23 cellular contexts compared by ENCODE assay signal in the genomic region with DNA sequence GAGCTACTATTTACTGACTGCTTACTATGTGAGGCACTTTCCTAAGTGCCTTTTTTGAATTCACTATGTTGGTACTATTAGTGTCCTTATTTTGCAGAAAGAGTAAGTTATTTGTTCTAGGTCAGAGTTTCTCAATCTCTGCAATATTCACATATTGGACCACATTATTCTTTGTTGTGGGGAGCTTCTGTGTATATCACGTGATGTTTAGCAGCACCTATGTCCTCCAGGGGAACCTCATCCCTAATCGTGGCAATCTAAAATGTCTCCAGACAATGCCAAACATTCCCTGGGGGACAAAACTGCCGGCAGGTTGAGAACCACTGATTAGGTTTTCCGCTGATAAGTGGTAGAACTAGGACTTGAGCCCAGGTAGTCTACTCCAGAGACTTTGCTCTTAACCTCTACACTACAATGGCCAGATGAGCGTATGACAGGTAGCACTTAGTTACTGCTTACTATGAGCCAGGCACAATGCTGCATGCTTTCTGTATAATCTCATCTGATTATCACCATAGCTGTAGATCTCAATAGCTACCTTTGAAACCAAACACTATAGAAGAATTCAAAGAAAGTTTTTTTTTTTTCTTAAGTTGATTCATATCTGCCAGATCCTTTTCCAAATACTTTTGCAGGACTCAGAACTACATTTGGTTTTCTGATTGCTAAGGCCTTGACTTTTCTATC. TPM values are rescaled to one million over a fixed set of nuclear protein-coding genes. Genes with fewer than 3 reads are reported as not detected.
A peak's percentile ranks its signal among the peaks of the same experiment; 100 is the strongest.
DNase-seq lines count a peak whose midpoint lies in the region; ATAC-seq and TF ChIP-seq lines count a peak whose summit lies in the region.
"Had no signal": no experiment of that assay in that cellular context is flagged by ENCODE, and none has a peak within 500 bp of the region (broad histone marks: within the 10 kb centered on the region; RNA-seq: fewer than 3 reads in every experiment).

No MANE protein-coding gene starts in this region.

- H3K27ac ChIP-seq in CD4-positive, alpha-beta T cell (ENCODE audit: low read depth, low read length): no peak overlapping the region
- H3K27ac ChIP-seq in effector memory CD4-positive, alpha-beta T cell (ENCODE audit: insufficient read depth, low read length, poor library complexity, severe bottlenecking): peak overlapping the region; percentile 12
- H3K27ac ChIP-seq: vagina had no signal

- no peak for DNase-seq in activated CD4-positive, alpha-beta T cell treated with anti-CD3 and anti-CD28 coated beads for 36 hours
- DNase-seq in activated CD4-positive, alpha-beta T cell treated with anti-CD3 and anti-CD28 coated beads, Interleukin-2, amount 50 U/mL, for 1 hour: no peak
- DNase-seq in CD4-positive, alpha-beta T cell: no peak
- no peak for DNase-seq in activated CD8-positive, alpha-beta T cell treated with anti-CD3 and anti-CD28 coated beads for 36 hours
- no peak for DNase-seq in effector memory CD4-positive, alpha-beta T cell
- DNase-seq in AG08396 (ENCODE audit: low spot score): no peak
- no peak for DNase-seq in A172 (ENCODE audit: low spot score)
- no peak for DNase-seq in iPS-NIHi11 (ENCODE audit: low spot score)
- DNase-seq: activated CD4-positive, alpha-beta T cell treated with anti-CD3 and anti-CD28 coated beads, Interleukin-2, amount 50 U/mL, for 48 hours; GOT3; NCI-H1417 treated with DMSO at 0.1 percent for 48 hours; NCI-H446 treated with DMSO at 0.1 percent for 48 hours; PC-3; posterior cingulate gyrus; right cardiac atrium; SK-N-SH; stimulated activated CD4-positive, alpha-beta T cell treated with anti-CD3 and anti-CD28 coated beads, Interleukin-4, amount 100 ng/mL, for 1 hour had no signal

- TF ChIP-seq CTCF in CD4-positive, alpha-beta T cell (IDR thresholded peaks at IDR 0.05): no peak
- TF ChIP-seq CTCF in activated CD8-positive, alpha-beta T cell treated with anti-CD3 and anti-CD28 coated beads for 36 hours (IDR thresholded peaks at IDR 0.05): no peak

- H3K9me3 Mint-ChIP-seq in activated CD4-positive, alpha-beta T cell treated with anti-CD3 and anti-CD28 coated beads for 36 hours (ENCODE audit: low read depth): no peaks in the 10 kb centered on the region
- H3K9me3 Mint-ChIP-seq in CD4-positive, alpha-beta T cell: no peaks in the 10 kb centered on the region
- H3K9me3 Mint-ChIP-seq in activated CD8-positive, alpha-beta T cell treated with anti-CD3 and anti-CD28 coated beads for 36 hours: no peaks in the 10 kb centered on the region
- H3K9me3 Mint-ChIP-seq: memory B cell; stimulated activated memory B cell treated with anti-CD40 and anti-IgM and Interleukin-4, amounts not matched to agents 10 μg/mL and 1 μg/mL and 100 μg/mL, for 72 hours had no signal

- H3K36me3 ChIP-seq in effector memory CD4-positive, alpha-beta T cell (ENCODE audit: control insufficient read depth, insufficient read depth, low read length): no peaks in the 10 kb centered on the region
- H3K36me3 ChIP-seq: vagina had no signal

- peaks cover 26% of the 10 kb centered on the region for H3K4me1 ChIP-seq in effector memory CD4-positive, alpha-beta T cell (ENCODE audit: control insufficient read depth, insufficient read depth, low read length, poor library complexity, severe bottlenecking)
- H3K4me1 ChIP-seq: vagina had no signal

- POLR2A ChIA-PET in activated CD4-positive, alpha-beta T cell treated with anti-CD3 and anti-CD28 coated beads for 36 hours (lab: Charles Lee): interaction anchor here (0.6 kb wide), 1 partner anchor 1075 kb away, joined by 5 read pairs; no protein-coding TSS in a partner anchor
- POLR2A ChIA-PET in CD4-positive, alpha-beta T cell (lab: Charles Lee): interaction anchor here (1.0 to 3.5 kb wide), 5 partner anchors 9 to 37 kb away, joined by 3 to 20 read pairs (median 6); no protein-coding TSS in a partner anchor
- POLR2A ChIA-PET in activated CD8-positive, alpha-beta T cell treated with anti-CD3 and anti-CD28 coated beads for 36 hours (lab: Charles Lee): interaction anchor here (1.0 to 3.0 kb wide), 3 partner anchors 11 to 38 kb away, joined by 5 to 23 read pairs (median 5); no protein-coding TSS in a partner anchor

- no peaks in the 10 kb centered on the region for H3K9me3 ChIP-seq in CD4-positive, alpha-beta T cell (ENCODE audit: control insufficient read depth, low read length)
- H3K9me3 ChIP-seq in effector memory CD4-positive, alpha-beta T cell (ENCODE audit: control insufficient read depth, low read length): no peaks in the 10 kb centered on the region
- H3K9me3 ChIP-seq: SK-N-SH, vagina had no signal

- H3K27me3 ChIP-seq in CD4-positive, alpha-beta T cell (ENCODE audit: control insufficient read depth, insufficient read depth, low read length): no peaks in the 10 kb centered on the region
- no peaks in the 10 kb centered on the region for H3K27me3 ChIP-seq in effector memory CD4-positive, alpha-beta T cell (replicated peaks; ENCODE audit: control insufficient read depth, insufficient read depth, low read length, poor library complexity, severe bottlenecking)
- H3K27me3 ChIP-seq: vagina had no signal

- CTCF ChIA-PET in activated CD4-positive, alpha-beta T cell treated with anti-CD3 and anti-CD28 coated beads for 36 hours (lab: Charles Lee): interaction anchor here (1.1 to 1.9 kb wide), 4 partner anchors 9 to 25 kb away, joined by 4 to 8 read pairs (median 6); no protein-coding TSS in a partner anchor
- CTCF ChIA-PET in CD4-positive, alpha-beta T cell (lab: Charles Lee): interaction anchor here (0.6 to 4.1 kb wide), 2 partner anchors 31 to 38 kb away, joined by 3 to 24 read pairs; a partner anchor contains a TSS
- CTCF ChIA-PET in activated CD8-positive, alpha-beta T cell treated with anti-CD3 and anti-CD28 coated beads for 36 hours (lab: Charles Lee): interaction anchor here (0.6 to 4.1 kb wide), 3 partner anchors 38 to 184 kb away, joined by 3 to 18 read pairs (median 4); a partner anchor contains a TSS

- H3K27me3 Mint-ChIP-seq in activated CD4-positive, alpha-beta T cell treated with anti-CD3 and anti-CD28 coated beads for 36 hours: no peaks in the 10 kb centered on the region
- H3K27me3 Mint-ChIP-seq in CD4-positive, alpha-beta T cell: no peaks in the 10 kb centered on the region
- no peaks in the 10 kb centered on the region for H3K27me3 Mint-ChIP-seq in activated CD8-positive, alpha-beta T cell treated with anti-CD3 and anti-CD28 coated beads for 36 hours
- H3K27me3 Mint-ChIP-seq: stimulated activated memory B cell treated with anti-CD40 and anti-IgM and Interleukin-4, amounts not matched to agents 10 μg/mL and 1 μg/mL and 100 μg/mL, for 72 hours had no signal

- H3K4me3 ChIP-seq in effector memory CD4-positive, alpha-beta T cell (ENCODE audit: insufficient read depth, low read depth, low read length, poor library complexity, severe bottlenecking): no peak overlapping the region
- H3K4me3 ChIP-seq: vagina had no signal

- H3K4me1 Mint-ChIP-seq in activated CD4-positive, alpha-beta T cell treated with anti-CD3 and anti-CD28 coated beads for 36 hours: peaks cover 80% of the 10 kb centered on the region
- peaks cover 84% of the 10 kb centered on the region for H3K4me1 Mint-ChIP-seq in CD4-positive, alpha-beta T cell (ENCODE audit: low read depth)
- H3K4me1 Mint-ChIP-seq in activated CD8-positive, alpha-beta T cell treated with anti-CD3 and anti-CD28 coated beads for 36 hours (ENCODE audit: low read depth): peaks cover 93% of the 10 kb centered on the region
- H3K4me1 Mint-ChIP-seq: memory B cell; stimulated activated memory B cell treated with anti-CD40 and anti-IgM and Interleukin-4, amounts not matched to agents 10 μg/mL and 1 μg/mL and 100 μg/mL, for 72 hours had no signal

- ATAC-seq in activated CD4-positive, alpha-beta T cell treated with anti-CD3 and anti-CD28 coated beads for 36 hours: no peak
- ATAC-seq in CD4-positive, alpha-beta T cell (ENCODE audit: poor library complexity): no peak
- ATAC-seq in activated CD8-positive, alpha-beta T cell treated with anti-CD3 and anti-CD28 coated beads for 36 hours: no peak
- ATAC-seq: left lobe of liver; PC-3; right cardiac atrium; stimulated activated memory B cell treated with anti-CD40 and anti-IgM and Interleukin-4, amounts not matched to agents 10 μg/mL and 1 μg/mL and 100 μg/mL, for 72 hours; WTC11 had no signal

- intact Hi-C loops in activated CD4-positive, alpha-beta T cell treated with anti-CD3 and anti-CD28 coated beads for 36 hours (cut with DNase I, micrococcal nuclease): loop anchor here in 1 of 2 experiments (5.0 kb wide), 1 partner anchor 35 kb away; no protein-coding TSS in a partner anchor
- intact Hi-C loops in CD4-positive, alpha-beta T cell (cut with DNase I, micrococcal nuclease): no loop called here
- intact Hi-C loops in activated CD8-positive, alpha-beta T cell treated with anti-CD3 and anti-CD28 coated beads for 36 hours (cut with micrococcal nuclease): loop anchor here (5.0 kb wide), 1 partner anchor 35 kb away; no protein-coding TSS in a partner anchor

- H3K36me3 Mint-ChIP-seq in activated CD4-positive, alpha-beta T cell treated with anti-CD3 and anti-CD28 coated beads for 36 hours (ENCODE audit: low read depth): no peaks in the 10 kb centered on the region
- no peaks in the 10 kb centered on the region for H3K36me3 Mint-ChIP-seq in CD4-positive, alpha-beta T cell (ENCODE audit: low read depth)
- H3K36me3 Mint-ChIP-seq in activated CD8-positive, alpha-beta T cell treated with anti-CD3 and anti-CD28 coated beads for 36 hours (ENCODE audit: low read depth): peaks cover 16% of the 10 kb centered on the region
- H3K36me3 Mint-ChIP-seq: memory B cell; stimulated activated memory B cell treated with anti-CD40 and anti-IgM and Interleukin-4, amounts not matched to agents 10 μg/mL and 1 μg/mL and 100 μg/mL, for 72 hours; WTC11 had no signal

- peak overlapping the region; percentile 73 for H3K27ac Mint-ChIP-seq in activated CD4-positive, alpha-beta T cell treated with anti-CD3 and anti-CD28 coated beads for 36 hours
- H3K27ac Mint-ChIP-seq in CD4-positive, alpha-beta T cell: peak overlapping the region; percentile 91
- H3K27ac Mint-ChIP-seq in activated CD8-positive, alpha-beta T cell treated with anti-CD3 and anti-CD28 coated beads for 36 hours: peak overlapping the region; percentile 95
- H3K27ac Mint-ChIP-seq: memory B cell; stimulated activated memory B cell treated with anti-CD40 and anti-IgM and Interleukin-4, amounts not matched to agents 10 μg/mL and 1 μg/mL and 100 μg/mL, for 72 hours; WTC11 had no signal

- H3K4me3 Mint-ChIP-seq in activated CD4-positive, alpha-beta T cell treated with anti-CD3 and anti-CD28 coated beads for 36 hours: no peak overlapping the region
- H3K4me3 Mint-ChIP-seq in CD4-positive, alpha-beta T cell: no peak overlapping the region
- peak overlapping the region; percentile 63 for H3K4me3 Mint-ChIP-seq in activated CD8-positive, alpha-beta T cell treated with anti-CD3 and anti-CD28 coated beads for 36 hours
- H3K4me3 Mint-ChIP-seq: memory B cell; stimulated activated memory B cell treated with anti-CD40 and anti-IgM and Interleukin-4, amounts not matched to agents 10 μg/mL and 1 μg/mL and 100 μg/mL, for 72 hours; WTC11 had no signal

RNA-seq across cellular contexts. Expression of a gene that starts 38.9 kb away (rescaled TPM):
- 10 to 100 TPM; 28.4 to 35.8 TPM for total RNA-seq in activated CD4-positive, alpha-beta T cell treated with anti-CD3 and anti-CD28 coated beads for 36 hours
- total RNA-seq in CD4-positive, alpha-beta T cell: 100 to 1,000 TPM; 142 to 147 TPM
- total RNA-seq in activated CD8-positive, alpha-beta T cell treated with anti-CD3 and anti-CD28 coated beads for 36 hours: 100 to 1,000 TPM in 1 of 2 experiments, 10 to 100 TPM in 1; 99.7 to 106 TPM
- total RNA-seq in A172 (2014; rRNA removed; shearing (Covaris generic)): 0.72 and 3.8 TPM in 2 replicates
- total RNA-seq: dermis microvascular lymphatic vessel endothelial cell had no signal
